In genomic region chr10:89114846-89115625, GRCh38 we compare ENCODE assay signal across 20 cellular contexts.
"Had no signal": no experiment of that assay in that cellular context is flagged by ENCODE, and none has a peak within 500 bp of the region (broad histone marks: within the 10 kb centered on the region; RNA-seq: fewer than 3 reads in every experiment).

No MANE protein-coding gene starts in this region.

- H3K36me3 Mint-ChIP-seq: stimulated activated naive B cell treated with anti-CD40 and anti-IgM and Interleukin-4, amounts not matched to agents 10 μg/mL and 1 μg/mL and 100 μg/mL, for 72 hours had no signal

- H3K9me3 Mint-ChIP-seq: activated CD4-positive, alpha-beta memory T cell treated with anti-CD3 and anti-CD28 coated beads, Interleukin-2, amount 10 ng/mL, durations not matched to agents 7 days and 5 days; neural crest cell had no signal

- H3K27ac ChIP-seq: adrenal gland, colonic mucosa, psoas muscle, tibial nerve, WERI-Rb-1 had no signal

- H3K27ac Mint-ChIP-seq: activated CD4-positive, alpha-beta memory T cell treated with anti-CD3 and anti-CD28 coated beads, Interleukin-2, amount 10 ng/mL, durations not matched to agents 7 days and 5 days; stimulated activated naive B cell treated with anti-CD40 and anti-IgM and Interleukin-4, amounts not matched to agents 10 μg/mL and 1 μg/mL and 100 μg/mL, for 72 hours; T-helper 1 cell treated with Interleukin-12 subunit alpha and Interleukin-12 subunit beta and Interleukin-4 antibody, amounts not matched to agents 30 μg/mL and 1 μg/mL, for 36 hours had no signal

- H3K4me3 Mint-ChIP-seq: activated CD4-positive, alpha-beta memory T cell treated with anti-CD3 and anti-CD28 coated beads, Interleukin-2, amount 10 ng/mL, durations not matched to agents 7 days and 5 days; activated T-cell treated with anti-CD3 and anti-CD28 coated beads, Interleukin-2, amount 50 U/mL, for 4 hours; neural crest cell; stimulated activated naive B cell treated with anti-CD40 and anti-IgM and Interleukin-4, amounts not matched to agents 10 μg/mL and 1 μg/mL and 100 μg/mL, for 72 hours; T-helper 1 cell treated with Interleukin-12 subunit alpha and Interleukin-12 subunit beta and Interleukin-4 antibody, amounts not matched to agents 30 μg/mL and 1 μg/mL, for 36 hours had no signal

- H3K4me1 Mint-ChIP-seq: activated CD4-positive, alpha-beta memory T cell treated with anti-CD3 and anti-CD28 coated beads, Interleukin-2, amount 10 ng/mL, durations not matched to agents 7 days and 5 days; neural crest cell had no signal

- DNase-seq: activated CD4-positive, alpha-beta memory T cell treated with anti-CD3 and anti-CD28 coated beads, Interleukin-2, amount 10 ng/mL, durations not matched to agents 7 days and 5 days; activated effector memory CD4-positive, alpha-beta T cell treated with Interleukin-2 at 50 U/mL for 16 hours; activated naive CD4-positive, alpha-beta T cell treated with anti-CD3 and anti-CD28 coated beads, Interleukin-2, amount 50 U/mL, for 16 hours; activated T-cell treated with anti-CD3 and anti-CD28 coated beads, Interleukin-2, amount 50 U/mL, for 4 hours; adrenal gland; caudate nucleus; colonic mucosa; effector CD4-positive, alpha-beta T cell; heart left ventricle; left colon; midbrain; psoas muscle; stimulated activated CD4-positive, alpha-beta T cell treated with anti-CD3 and anti-CD28 coated beads, Interleukin-12 subunit alpha, Interleukin-12 subunit beta, amount 100 ng/mL, for 4 hours; stimulated activated naive B cell treated with anti-CD40 and anti-IgM and Interleukin-4, amounts not matched to agents 10 μg/mL and 1 μg/mL and 100 μg/mL, for 72 hours; WERI-Rb-1 had no signal

- ATAC-seq: activated T-cell treated with anti-CD3 and anti-CD28 coated beads, Interleukin-2, amount 50 U/mL, for 4 hours; left colon; psoas muscle; sciatic nerve; stimulated activated naive B cell treated with anti-CD40 and anti-IgM and Interleukin-4, amounts not matched to agents 10 μg/mL and 1 μg/mL and 100 μg/mL, for 72 hours had no signal

- H3K9me3 ChIP-seq: adrenal gland, colonic mucosa, tibial nerve had no signal

- H3K4me3 ChIP-seq: adrenal gland, colonic mucosa, heart left ventricle, lung, psoas muscle, tibial nerve had no signal

- H3K36me3 ChIP-seq: adrenal gland, colonic mucosa, heart left ventricle, tibial nerve, WERI-Rb-1 had no signal

- H3K27me3 ChIP-seq: adrenal gland, colonic mucosa, heart left ventricle, tibial nerve had no signal

- H3K4me1 ChIP-seq: adrenal gland, colonic mucosa, psoas muscle, tibial nerve had no signal
